In the genomic region with DNA sequence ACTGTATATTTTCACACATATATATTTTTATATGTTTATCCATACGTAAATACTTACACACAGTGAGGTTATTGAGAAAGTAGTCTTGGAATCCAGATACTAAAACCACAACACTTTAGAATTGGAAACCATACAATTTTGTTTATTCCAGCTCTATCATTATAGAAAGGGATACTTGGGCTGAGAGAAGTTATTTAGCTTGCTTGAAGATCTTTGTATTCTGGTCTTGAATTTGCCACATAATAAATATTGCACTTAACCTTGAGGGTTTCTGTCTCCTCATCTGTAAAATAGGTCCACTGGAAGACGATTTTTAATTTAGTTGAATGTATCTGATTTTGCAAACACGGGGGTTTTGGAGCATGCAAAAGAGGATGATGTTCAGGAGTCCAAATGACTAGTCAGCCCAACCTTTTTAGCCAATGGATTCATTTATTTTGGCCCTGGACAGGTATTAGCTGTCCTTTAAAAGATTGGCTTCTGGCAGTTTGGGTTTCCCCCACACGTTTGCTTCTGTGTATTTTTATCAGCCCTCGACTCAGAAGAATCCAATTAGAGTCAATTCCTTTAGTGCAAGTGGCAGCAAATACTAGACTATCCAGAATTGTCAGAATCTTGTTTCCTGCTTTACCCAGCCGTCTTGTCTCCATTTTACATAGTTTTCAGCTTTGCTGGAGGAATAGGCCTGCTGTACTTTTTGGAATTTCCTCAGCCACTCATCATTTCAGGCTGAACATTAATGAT, we compare ENCODE assay signal across 10 cellular contexts.
DNase-seq lines count a peak whose midpoint lies in the region; ATAC-seq and TF ChIP-seq lines count a peak whose summit lies in the region.
"Had no signal": no experiment of that assay in that cellular context is flagged by ENCODE, and none has a peak within 500 bp of the region (broad histone marks: within the 10 kb centered on the region; RNA-seq: fewer than 3 reads in every experiment).

No MANE protein-coding gene starts in this region.

- in situ Hi-C loops in G401 (cut with HindIII; ENCODE audit: low sequenced_read_pairs) = loop anchor here (5.0 kb wide), 1 partner anchor 96 kb away; no protein-coding TSS in a partner anchor

- no peak for TF ChIP-seq EP300 in ovary (IDR thresholded peaks at IDR 0.05)

- H3K27ac ChIP-seq in parathyroid adenoma (peak overlapping the region; percentile 52), ovary (peak overlapping the region in 1 of 2 donors; percentile 46)

- 50 to 55% (median 50%) methylated on average over 6 of the region's 6 CpGs for WGBS in ovary, 3 donors

- H3K9ac ChIP-seq in parathyroid adenoma = no peak overlapping the region

- H3K9me3 ChIP-seq in parathyroid adenoma (ENCODE audit: control insufficient read depth, low read length) (no peaks in the 10 kb centered on the region), ovary (no peaks in the 10 kb centered on the region)

- DNase-seq in G401 (ENCODE audit: low spot score) (peak; percentile 59), NCI-H82 treated with DMSO at 0.1 percent for 48 hours (lab: John Stamatoyannopoulos, UW; ENCODE audit: unreplicated experiment) (peak; percentile 42), choroid plexus epithelial cell (ENCODE audit: low read depth) (peak; percentile 57), C1 segment of cervical spinal cord (lab: John Stamatoyannopoulos, UW) (no peak), ovary (no peak)
- no peak for DNase-seq in stimulated activated CD4-positive, alpha-beta T cell treated with anti-CD3 and anti-CD28 coated beads, Interleukin-2, amount 100 ng/mL, for 48 hours
- DNase-seq: activated CD4-positive, alpha-beta T cell treated with anti-CD3 and anti-CD28 coated beads, Interleukin-2, amount 50 U/mL, for 4 hours; NCI-H2081 had no signal

- H2AFZ ChIP-seq in parathyroid adenoma = peak overlapping the region; percentile 56

- no peak overlapping the region for H3K4me3 ChIP-seq in choroid plexus epithelial cell (ENCODE audit: low read depth, low read length)
- no peak overlapping the region for H3K4me3 ChIP-seq in parathyroid adenoma (ENCODE audit: low read depth, low read length)
- no peak overlapping the region for H3K4me3 ChIP-seq in ovary

- H3K4me2 ChIP-seq in parathyroid adenoma (ENCODE audit: low read length) = no peak overlapping the region

- no peak for ATAC-seq in GM18870 (IDR thresholded peaks at IDR 0.05; ENCODE audit: unreplicated experiment)

- intact Hi-C loops in ovary (cut with DNase I) = loop anchor here in 1 of 4 donors (5.0 to 10.0 kb wide), 2 partner anchors 169 to 216 kb away; no protein-coding TSS in a partner anchor

- no peaks in the 10 kb centered on the region for H3K36me3 ChIP-seq in parathyroid adenoma (ENCODE audit: control insufficient read depth, insufficient read depth, low read length)
- no peaks in the 10 kb centered on the region for H3K36me3 ChIP-seq in ovary

- TF ChIP-seq CTCF in choroid plexus epithelial cell (conservative IDR thresholded peaks at IDR 0.05; ENCODE audit: low read depth, low read length) (no peak), parathyroid adenoma (IDR thresholded peaks at IDR 0.05) (no peak), ovary (IDR thresholded peaks at IDR 0.05) (no peak)

- TF ChIP-seq POLR2A in ovary (IDR thresholded peaks at IDR 0.05) = no peak

- H3K79me2 ChIP-seq in parathyroid adenoma = no peaks in the 10 kb centered on the region

- H3K27me3 ChIP-seq in parathyroid adenoma (ENCODE audit: control insufficient read depth, insufficient read depth, low read length) (no peaks in the 10 kb centered on the region), ovary (no peaks in the 10 kb centered on the region)

- H3K4me1 ChIP-seq in parathyroid adenoma = peaks cover 20% of the 10 kb centered on the region
- H3K4me1 ChIP-seq in ovary (ENCODE audit: insufficient read depth) = peaks cover 8% of the 10 kb centered on the region

Comparison
In these comparisons a context has a peak if more than half of its experiments do, and no peak if none do; other contexts are left out.
1. DNase-seq: peak in G401 (single experiment), NCI-H82 treated with DMSO at 0.1 percent for 48 hours (single experiment) and choroid plexus epithelial cell (single experiment); none in C1 segment of cervical spinal cord (0 of 14), ovary (0 of 5) and stimulated activated CD4-positive, alpha-beta T cell treated with anti-CD3 and anti-CD28 coated beads, Interleukin-2, amount 100 ng/mL, for 48 hours (0 of 2).